ENCODE assay signal across 1 cellular context in genomic region chr5:40909723-40910122, GRCh38.
TF ChIP-seq lines count a peak whose summit lies in the region.

No MANE protein-coding gene starts in this region.

TF ChIP-seq in IMR-90, 13 proteins besides CTCF, POLR2A, EP300 and RAD21 (continued from another document):
- TF ChIP-seq BHLHE40 (IDR thresholded peaks at IDR 0.05; ENCODE audit: low read depth, low read length) (no peak), MAFK (IDR thresholded peaks at IDR 0.05; ENCODE audit: low read depth, low read length) (no peak)
